Comparison of ENCODE assay signal across 8 cellular contexts in genomic region chr12:107402041-107403022, GRCh38.
DNase-seq lines count a peak whose midpoint lies in the region; ATAC-seq and TF ChIP-seq lines count a peak whose summit lies in the region.

No MANE protein-coding gene starts in this region.

- H3K4me2 ChIP-seq in hepatocyte: no peak overlapping the region

- no peak overlapping the region for H3K27ac Mint-ChIP-seq in activated naive CD4-positive, alpha-beta T cell treated with anti-CD3 and anti-CD28 coated beads for 36 hours

- peaks cover 14% of the 10 kb centered on the region for H3K4me1 Mint-ChIP-seq in activated naive CD4-positive, alpha-beta T cell treated with anti-CD3 and anti-CD28 coated beads for 36 hours (ENCODE audit: low read depth)

- no peaks in the 10 kb centered on the region for H3K9me2 ChIP-seq in hepatocyte (replicated peaks; ENCODE audit: insufficient read depth)

- no peak overlapping the region for H3K4me3 ChIP-seq in hepatocyte

- H3K27ac ChIP-seq in hepatocyte: no peak overlapping the region

- H3K9me3 Mint-ChIP-seq in activated naive CD4-positive, alpha-beta T cell treated with anti-CD3 and anti-CD28 coated beads for 36 hours: no peaks in the 10 kb centered on the region

- ATAC-seq in HG03520 (IDR thresholded peaks at IDR 0.05; ENCODE audit: unreplicated experiment): no peak
- ATAC-seq in GM18505 (IDR thresholded peaks at IDR 0.05; ENCODE audit: unreplicated experiment): no peak

- no peaks in the 10 kb centered on the region for H3K79me2 ChIP-seq in hepatocyte

- H3K36me3 ChIP-seq in hepatocyte (replicated peaks; ENCODE audit: insufficient read depth, low read depth): no peaks in the 10 kb centered on the region

- peak; percentile 33 for DNase-seq in GM04504 (ENCODE audit: low read depth)
- DNase-seq in Kasumi-1 (lab: John Stamatoyannopoulos, UW): peak; percentile 14 to 32
- DNase-seq in SK-N-DZ (ENCODE audit: low spot score): peak; percentile 42
- DNase-seq in activated naive CD4-positive, alpha-beta T cell treated with anti-CD3 and anti-CD28 coated beads for 36 hours: peak; percentile 85
- peak; percentile 73 for DNase-seq in hepatocyte (ENCODE audit: low spot score)
- peak; percentile 54 for DNase-seq in stimulated activated CD4-positive, alpha-beta T cell treated with anti-CD3 and anti-CD28 coated beads, Interleukin-2, amount 100 ng/mL, for 4 hours (ENCODE audit: low read depth)

- H3K4me3 Mint-ChIP-seq in activated naive CD4-positive, alpha-beta T cell treated with anti-CD3 and anti-CD28 coated beads for 36 hours: no peak overlapping the region

- intact Hi-C loops in activated naive CD4-positive, alpha-beta T cell treated with anti-CD3 and anti-CD28 coated beads for 36 hours (cut with micrococcal nuclease): loop anchor here (1.0 to 5.0 kb wide), 4 partner anchors 30 to 270 kb away; a partner anchor contains a TSS

- WGBS in hepatocyte (ENCODE audit: low lambda C conversion rate, missing lambda C conversion rate): 73% methylated on average over 5 of the region's 5 CpGs

- no peaks in the 10 kb centered on the region for H3K36me3 Mint-ChIP-seq in activated naive CD4-positive, alpha-beta T cell treated with anti-CD3 and anti-CD28 coated beads for 36 hours (ENCODE audit: low read depth)

- H3K27me3 Mint-ChIP-seq in activated naive CD4-positive, alpha-beta T cell treated with anti-CD3 and anti-CD28 coated beads for 36 hours (ENCODE audit: low read depth): no peaks in the 10 kb centered on the region

- CTCF ChIA-PET in activated naive CD4-positive, alpha-beta T cell treated with anti-CD3 and anti-CD28 coated beads for 36 hours (lab: Charles Lee): interaction anchor here (0.7 to 8.8 kb wide), 29 partner anchors 8 to 270 kb away, joined by 3 to 90 read pairs (median 4); a partner anchor contains a TSS

- TF ChIP-seq CTCF in hepatocyte (IDR thresholded peaks at IDR 0.05; ENCODE audit: poor library complexity): peak; percentile 57

- no peak for TF ChIP-seq POLR2A in GM18505 (IDR thresholded peaks at IDR 0.05; ENCODE audit: borderline replicate concordance, extremely low read depth, insufficient read depth, insufficient read length)

- H3K27me3 ChIP-seq in hepatocyte: no peaks in the 10 kb centered on the region

- H3K9me3 ChIP-seq in hepatocyte (ENCODE audit: low read depth): no peaks in the 10 kb centered on the region

- no peak overlapping the region for H2AFZ ChIP-seq in hepatocyte

- H4K20me1 ChIP-seq in hepatocyte (ENCODE audit: insufficient read depth, poor library complexity, severe bottlenecking): no peaks in the 10 kb centered on the region

- no peaks in the 10 kb centered on the region for H3K4me1 ChIP-seq in hepatocyte (ENCODE audit: insufficient read depth)

Comparison
In these comparisons a context has a peak if more than half of its experiments do, and no peak if none do; other contexts are left out.
1. DNase-seq: peak in every context shown above with its lines; median percentile 85 in activated naive CD4-positive, alpha-beta T cell treated with anti-CD3 and anti-CD28 coated beads for 36 hours; 73 in hepatocyte; 54 in stimulated activated CD4-positive, alpha-beta T cell treated with anti-CD3 and anti-CD28 coated beads, Interleukin-2, amount 100 ng/mL, for 4 hours; 42 in SK-N-DZ; 33 in GM04504; 23 in Kasumi-1.